ENCODE assay signal across 29 cellular contexts in the genomic region with DNA sequence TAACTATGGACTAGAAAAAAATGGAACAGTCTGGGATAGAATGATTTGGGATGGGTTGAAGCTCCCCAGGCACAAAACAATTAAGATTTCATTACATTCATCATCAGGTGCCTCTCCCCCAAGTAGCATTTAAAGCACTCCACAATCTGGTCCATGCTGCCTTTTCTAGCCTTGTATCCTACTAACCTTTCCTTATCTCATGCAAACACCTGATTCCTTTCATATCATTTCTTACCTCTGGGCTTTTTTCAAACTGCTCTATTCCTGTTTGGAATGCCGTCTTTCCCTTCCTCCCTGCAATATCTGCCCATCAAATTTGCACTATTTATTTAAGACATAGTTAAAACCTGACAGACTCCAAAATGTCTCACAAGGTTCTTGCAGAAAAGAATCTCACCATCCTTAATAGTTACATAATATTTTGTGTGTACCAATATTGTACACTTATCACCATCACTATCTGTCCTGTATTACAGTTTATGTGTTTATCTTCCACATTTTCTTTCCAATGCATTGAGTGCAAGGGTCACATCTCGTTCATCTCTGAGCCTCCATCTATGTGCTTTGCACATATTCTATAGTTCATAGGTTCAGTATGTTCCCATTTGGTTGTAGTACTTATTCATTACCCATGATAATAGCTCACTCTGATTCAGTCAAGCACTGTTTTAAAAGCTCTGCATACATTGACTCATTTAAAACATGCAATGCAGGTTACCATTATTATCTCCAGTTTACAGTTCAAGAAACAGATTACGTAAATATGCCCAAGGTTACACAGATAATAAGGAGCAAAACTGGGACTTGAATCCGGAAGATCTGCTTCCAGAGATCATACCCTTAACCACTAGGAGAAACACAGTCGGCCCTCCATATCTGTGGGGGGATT. TPM values are rescaled to one million over a fixed set of nuclear protein-coding genes. Genes with fewer than 3 reads are reported as not detected.
"Had no signal": no experiment of that assay in that cellular context is flagged by ENCODE, and none has a peak within 500 bp of the region (broad histone marks: within the 10 kb centered on the region; RNA-seq: fewer than 3 reads in every experiment).

No MANE protein-coding gene starts in this region.

- H3K9me3 ChIP-seq: right atrium auricular region, upper lobe of left lung had no signal

- H3K36me3 ChIP-seq: neural progenitor cell, right atrium auricular region, upper lobe of left lung had no signal

- H2AFZ ChIP-seq: neural progenitor cell had no signal

- H3K4me1 Mint-ChIP-seq: immature natural killer cell; naive thymus-derived CD4-positive, alpha-beta T cell; stimulated activated naive CD8-positive, alpha-beta T cell treated with anti-CD3 and anti-CD28 coated beads, Interleukin-15, amount 100 ng/mL, for 72 hours had no signal

- H3K27ac Mint-ChIP-seq: activated naive CD4-positive, alpha-beta T cell treated with anti-CD3 and anti-CD28 coated beads, Interleukin-2, amount 50 U/mL, for 72 hours; activated T-cell treated with anti-CD3 and anti-CD28 coated beads, Interleukin-2, amount 50 U/mL, for 72 hours; endodermal cell; immature natural killer cell; naive thymus-derived CD4-positive, alpha-beta T cell; neural progenitor cell; progenitor cell of endocrine pancreas; stimulated activated naive CD8-positive, alpha-beta T cell treated with anti-CD3 and anti-CD28 coated beads, Interleukin-15, amount 100 ng/mL, for 72 hours had no signal

- H3K27me3 Mint-ChIP-seq: progenitor cell of endocrine pancreas had no signal

- H3K9ac ChIP-seq: neural progenitor cell had no signal

- H3K9me3 Mint-ChIP-seq: activated naive CD4-positive, alpha-beta T cell treated with anti-CD3 and anti-CD28 coated beads, Interleukin-2, amount 50 U/mL, for 72 hours; activated T-cell treated with anti-CD3 and anti-CD28 coated beads, Interleukin-2, amount 50 U/mL, for 72 hours; endodermal cell; naive thymus-derived CD4-positive, alpha-beta T cell; neural progenitor cell; stimulated activated naive CD8-positive, alpha-beta T cell treated with anti-CD3 and anti-CD28 coated beads, Interleukin-15, amount 100 ng/mL, for 72 hours had no signal

- H3K27me3 ChIP-seq: dorsolateral prefrontal cortex, neural progenitor cell, right atrium auricular region, upper lobe of left lung had no signal

- H3K27ac ChIP-seq: dorsolateral prefrontal cortex, neural progenitor cell, right atrium auricular region, upper lobe of left lung had no signal

- H3K36me3 Mint-ChIP-seq: activated naive CD4-positive, alpha-beta T cell treated with anti-CD3 and anti-CD28 coated beads, Interleukin-2, amount 50 U/mL, for 72 hours; immature natural killer cell; naive thymus-derived CD4-positive, alpha-beta T cell; neural progenitor cell had no signal

- H3K4me3 Mint-ChIP-seq: activated T-cell treated with anti-CD3 and anti-CD28 coated beads, Interleukin-2, amount 50 U/mL, for 72 hours; endodermal cell; immature natural killer cell; naive thymus-derived CD4-positive, alpha-beta T cell; neural progenitor cell; stimulated activated naive CD8-positive, alpha-beta T cell treated with anti-CD3 and anti-CD28 coated beads, Interleukin-15, amount 100 ng/mL, for 72 hours had no signal

- H3K4me1 ChIP-seq: right atrium auricular region, upper lobe of left lung had no signal

- DNase-seq: activated CD4-positive, alpha-beta T cell treated with anti-CD3 and anti-CD28 coated beads, Interleukin-2, amount 50 U/mL, for 1 hour; activated CD8-positive, alpha-beta memory T cell treated with anti-CD3 and anti-CD28 coated beads for 24 hours; activated CD8-positive, alpha-beta memory T cell treated with anti-CD3 and anti-CD28 coated beads, Interleukin-2, amount 50 U/mL, for 48 hours; activated gamma-delta T cell; activated T-cell treated with anti-CD3 and anti-CD28 coated beads, Interleukin-2, amount 50 U/mL, for 72 hours; amniotic stem cell; caudate nucleus; dorsolateral prefrontal cortex; endodermal cell; erythroblast; head of caudate nucleus; immature natural killer cell; mesenchymal stem cell; naive thymus-derived CD4-positive, alpha-beta T cell; stimulated activated CD4-positive, alpha-beta T cell treated with anti-CD3 and anti-CD28 coated beads, Interleukin-15, amount 100 ng/mL, for 24 hours; stimulated activated CD4-positive, alpha-beta T cell treated with anti-CD3 and anti-CD28 coated beads, Interleukin-2, amount 100 ng/mL, for 48 hours; stimulated activated naive CD8-positive, alpha-beta T cell treated with anti-CD3 and anti-CD28 coated beads, Interleukin-15, amount 100 ng/mL, for 72 hours; T-helper 1 cell; T-helper 9 cell; upper lobe of left lung had no signal

- H3K4me2 ChIP-seq: neural progenitor cell had no signal

- ATAC-seq: activated CD4-positive, CD25-positive, alpha-beta regulatory T cell treated with anti-CD3 and anti-CD28 coated beads, Interleukin-2, amount 50 U/mL, for 24 hours; activated naive CD4-positive, alpha-beta T cell treated with anti-CD3 and anti-CD28 coated beads, Interleukin-2, amount 50 U/mL, for 72 hours; activated T-cell treated with anti-CD3 and anti-CD28 coated beads, Interleukin-2, amount 50 U/mL, for 72 hours; naive thymus-derived CD4-positive, alpha-beta T cell; stimulated activated naive CD8-positive, alpha-beta T cell treated with anti-CD3 and anti-CD28 coated beads, Interleukin-15, amount 100 ng/mL, for 72 hours had no signal

- H3K4me3 ChIP-seq: dorsolateral prefrontal cortex, neural progenitor cell, right atrium auricular region, upper lobe of left lung had no signal

- FAIRE-seq: frontal cortex had no signal

RNA-seq across cellular contexts. Expression of a gene that starts 16.1 kb away (rescaled TPM):
- total RNA-seq: activated naive CD4-positive, alpha-beta T cell treated with anti-CD3 and anti-CD28 coated beads, Interleukin-2, amount 50 U/mL, for 72 hours; activated T-cell treated with anti-CD3 and anti-CD28 coated beads, Interleukin-2, amount 50 U/mL, for 72 hours; endodermal cell; frontal cortex; mucosa of gallbladder; naive thymus-derived CD4-positive, alpha-beta T cell; osteoblast; progenitor cell of endocrine pancreas; right atrium auricular region; upper lobe of left lung had no signal
- polyA plus RNA-seq: immature natural killer cell; liver; naive thymus-derived CD4-positive, alpha-beta T cell had no signal

RNA-seq across cellular contexts. Expression of a gene that starts 54.1 kb away (rescaled TPM):
- total RNA-seq: activated naive CD4-positive, alpha-beta T cell treated with anti-CD3 and anti-CD28 coated beads, Interleukin-2, amount 50 U/mL, for 72 hours had no signal
- polyA plus RNA-seq: naive thymus-derived CD4-positive, alpha-beta T cell had no signal
